ENCODE assay signal across 8 cellular contexts in genomic region chr2:181305151-181306123, GRCh38.
A peak's percentile ranks its signal among the peaks of the same experiment; 100 is the strongest.
DNase-seq lines count a peak whose midpoint lies in the region; ATAC-seq and TF ChIP-seq lines count a peak whose summit lies in the region.

No MANE protein-coding gene starts in this region.

- peak overlapping the region; percentile 69 for H3K27ac ChIP-seq in neutrophil

- POLR2A ChIA-PET in activated naive CD8-positive, alpha-beta T cell treated with anti-CD3 and anti-CD28 coated beads, Interleukin-2, amount 10 ng/mL, durations not matched to agents 7 days and 5 days (lab: Charles Lee): interaction anchor here (0.7 to 13.2 kb wide), 15 partner anchors 8 to 184 kb away, joined by 3 to 219 read pairs (median 3); partner anchors contain the start of gene ITGA4

- no peaks in the 10 kb centered on the region for H3K36me3 Mint-ChIP-seq in activated naive CD8-positive, alpha-beta T cell treated with anti-CD3 and anti-CD28 coated beads, Interleukin-2, amount 10 ng/mL, durations not matched to agents 7 days and 5 days

- DNase-seq in AG20443 (ENCODE audit: low spot score): peak; percentile 17
- peak; percentile 16 for DNase-seq in NCI-H748 treated with DMSO at 0.1 percent for 48 hours (lab: John Stamatoyannopoulos, UW)
- peak; percentile 56 for DNase-seq in activated naive CD8-positive, alpha-beta T cell treated with anti-CD3 and anti-CD28 coated beads, Interleukin-2, amount 10 ng/mL, durations not matched to agents 7 days and 5 days
- DNase-seq in posterior vena cava (ENCODE audit: low spot score): no peak
- DNase-seq in NCI-H2081 (lab: John Stamatoyannopoulos, UW): no peak

- peak; percentile 85 for ATAC-seq in GM18858 (IDR thresholded peaks at IDR 0.05; ENCODE audit: unreplicated experiment)
- peak; percentile 84 for ATAC-seq in HG02943 (IDR thresholded peaks at IDR 0.05; ENCODE audit: low read depth, unreplicated experiment)
- peak; percentile 86 for ATAC-seq in activated naive CD8-positive, alpha-beta T cell treated with anti-CD3 and anti-CD28 coated beads, Interleukin-2, amount 10 ng/mL, durations not matched to agents 7 days and 5 days (ENCODE audit: low read depth)

- no peaks in the 10 kb centered on the region for H3K9me3 ChIP-seq in neutrophil

- peaks cover 66 to 75% of the 10 kb centered on the region in 2 experiments for H3K4me1 ChIP-seq in neutrophil (ENCODE audit: control insufficient read depth in 1 of 2, insufficient read depth in 1 of 2, low read depth in 1 of 2, low read length in 1 of 2)

- no peaks in the 10 kb centered on the region for H3K36me3 ChIP-seq in neutrophil

- no peak for TF ChIP-seq CTCF in neutrophil (IDR thresholded peaks at IDR 0.05)

- no peaks in the 10 kb centered on the region for H3K27me3 Mint-ChIP-seq in activated naive CD8-positive, alpha-beta T cell treated with anti-CD3 and anti-CD28 coated beads, Interleukin-2, amount 10 ng/mL, durations not matched to agents 7 days and 5 days

- H3K9me3 Mint-ChIP-seq in activated naive CD8-positive, alpha-beta T cell treated with anti-CD3 and anti-CD28 coated beads, Interleukin-2, amount 10 ng/mL, durations not matched to agents 7 days and 5 days: no peaks in the 10 kb centered on the region

- no peaks in the 10 kb centered on the region for H3K27me3 ChIP-seq in neutrophil

- no peak overlapping the region for H3K4me3 ChIP-seq in neutrophil (ENCODE audit: low read depth in 1 of 2, low read length in 1 of 2)

- intact Hi-C loops in posterior vena cava (cut with DNase I): no loop called here

- peak overlapping the region; percentile 96 for H3K27ac Mint-ChIP-seq in activated naive CD8-positive, alpha-beta T cell treated with anti-CD3 and anti-CD28 coated beads, Interleukin-2, amount 10 ng/mL, durations not matched to agents 7 days and 5 days

- H3K4me3 Mint-ChIP-seq in activated naive CD8-positive, alpha-beta T cell treated with anti-CD3 and anti-CD28 coated beads, Interleukin-2, amount 10 ng/mL, durations not matched to agents 7 days and 5 days: peak overlapping the region; percentile 85

- peaks cover 69% of the 10 kb centered on the region for H3K4me1 Mint-ChIP-seq in activated naive CD8-positive, alpha-beta T cell treated with anti-CD3 and anti-CD28 coated beads, Interleukin-2, amount 10 ng/mL, durations not matched to agents 7 days and 5 days

Comparison
In these comparisons a context has a peak if more than half of its experiments do, and no peak if none do; other contexts are left out.
1. DNase-seq: peak in AG20443 (single experiment), NCI-H748 treated with DMSO at 0.1 percent for 48 hours (single experiment) and activated naive CD8-positive, alpha-beta T cell treated with anti-CD3 and anti-CD28 coated beads, Interleukin-2, amount 10 ng/mL, durations not matched to agents 7 days and 5 days (single experiment); none in posterior vena cava (single experiment) and NCI-H2081 (0 of 2).
2. Peak in every context shown above with its lines, with median percentiles within 50 percentile points of each other: ATAC-seq.